Comparison of ENCODE assay signal across 27 cellular contexts in genomic region chr7:32239764-32240163, GRCh38.
"Had no signal": no experiment of that assay in that cellular context is flagged by ENCODE, and none has a peak within 500 bp of the region (broad histone marks: within the 10 kb centered on the region; RNA-seq: fewer than 3 reads in every experiment).

No MANE protein-coding gene starts in this region.

- ATAC-seq: natural killer cell; pancreas; right cardiac atrium; sciatic nerve; stimulated activated naive B cell treated with anti-CD40 and anti-IgM and Interleukin-4, amounts not matched to agents 10 μg/mL and 1 μg/mL and 100 μg/mL, for 72 hours; stimulated activated naive CD8-positive, alpha-beta T cell treated with anti-CD3 and anti-CD28 coated beads, Interleukin-15, Interleukin-2, amounts not matched to agents 100 U/mL and 50 U/mL, for 24 hours; upper lobe of right lung had no signal

- H3K4me1 Mint-ChIP-seq: mesothelial cell of epicardium; naive B cell; natural killer cell; nephron progenitor cell; stimulated activated naive B cell treated with anti-CD40 and anti-IgM and Interleukin-4, amounts not matched to agents 10 μg/mL and 1 μg/mL and 100 μg/mL, for 72 hours had no signal

- DNase-seq: hypothalamus; left ventricle myocardium inferior; mesendoderm; naive B cell; natural killer cell; nephron progenitor cell; pancreas; posterior cingulate gyrus; retina; right cardiac atrium; stimulated activated CD4-positive, alpha-beta T cell treated with anti-CD3 and anti-CD28 coated beads, Interleukin-12 subunit alpha, Interleukin-12 subunit beta, amount 100 ng/mL, for 4 hours; stimulated activated CD4-positive, alpha-beta T cell treated with anti-CD3 and anti-CD28 coated beads, Interleukin-15, amount 100 ng/mL, for 24 hours; stimulated activated CD4-positive, alpha-beta T cell treated with anti-CD3 and anti-CD28 coated beads, Interleukin-2, amount 100 ng/mL, for 24 hours; stimulated activated CD4-positive, alpha-beta T cell treated with anti-CD3 and anti-CD28 coated beads, Interleukin-4, amount 100 ng/mL, for 1 hour; stimulated activated naive B cell treated with anti-CD40 and anti-IgM and Interleukin-4, amounts not matched to agents 10 μg/mL and 1 μg/mL and 100 μg/mL, for 72 hours; stimulated activated naive CD8-positive, alpha-beta T cell treated with anti-CD3 and anti-CD28 coated beads, Interleukin-15, Interleukin-2, amounts not matched to agents 100 U/mL and 50 U/mL, for 24 hours; stomach; tibial artery; trophoblast cell; upper lobe of right lung had no signal

- H3K9me3 ChIP-seq: pancreas, prostate gland, suprapubic skin, thoracic aorta had no signal

- H3K4me3 Mint-ChIP-seq: mesothelial cell of epicardium; naive B cell; natural killer cell; nephron progenitor cell; stimulated activated naive B cell treated with anti-CD40 and anti-IgM and Interleukin-4, amounts not matched to agents 10 μg/mL and 1 μg/mL and 100 μg/mL, for 72 hours had no signal

- H3K4me3 ChIP-seq: left ventricle myocardium inferior, lung, pancreas, prostate gland, skin epidermis, stomach, suprapubic skin, thoracic aorta, tibial artery, upper lobe of right lung had no signal

- H3K4me1 ChIP-seq: pancreas, prostate gland, stomach, suprapubic skin, tibial artery, upper lobe of right lung had no signal

- H3K36me3 ChIP-seq: left ventricle myocardium inferior, pancreas, prostate gland, stomach, suprapubic skin, thoracic aorta, tibial artery, upper lobe of right lung had no signal

- H3K27me3 ChIP-seq: pancreas, stomach, suprapubic skin, tibial artery, upper lobe of right lung had no signal

- H3K27ac Mint-ChIP-seq: mesothelial cell of epicardium; naive B cell; natural killer cell; nephron progenitor cell; stimulated activated naive B cell treated with anti-CD40 and anti-IgM and Interleukin-4, amounts not matched to agents 10 μg/mL and 1 μg/mL and 100 μg/mL, for 72 hours had no signal

- H3K27ac ChIP-seq: left ventricle myocardium inferior, pancreas, prostate gland, skin epidermis, stomach, suprapubic skin, thoracic aorta, tibial artery, upper lobe of right lung had no signal

- H3K36me3 Mint-ChIP-seq: mesothelial cell of epicardium, naive B cell, natural killer cell had no signal

- H3K27me3 Mint-ChIP-seq: naive B cell; stimulated activated naive B cell treated with anti-CD40 and anti-IgM and Interleukin-4, amounts not matched to agents 10 μg/mL and 1 μg/mL and 100 μg/mL, for 72 hours had no signal
